In genomic region chr18:13486686-13487085, GRCh38 we compare ENCODE assay signal across 19 cellular contexts.
"Had no signal": no experiment of that assay in that cellular context is flagged by ENCODE, and none has a peak within 500 bp of the region (broad histone marks: within the 10 kb centered on the region; RNA-seq: fewer than 3 reads in every experiment).

No MANE protein-coding gene starts in this region.

- H3K4me1 ChIP-seq: neural progenitor cell, right atrium auricular region, stomach, transverse colon had no signal

- H3K4me3 Mint-ChIP-seq: endodermal cell; naive thymus-derived CD4-positive, alpha-beta T cell; neural progenitor cell had no signal

- H3K9me3 Mint-ChIP-seq: endodermal cell had no signal

- H3K4me2 ChIP-seq: neural progenitor cell had no signal

- H3K36me3 Mint-ChIP-seq: neural progenitor cell had no signal

- DNase-seq: cortex of kidney; endodermal cell; foreskin melanocyte; hippocampal formation; islet precursor cell; mammary epithelial cell; naive thymus-derived CD4-positive, alpha-beta T cell; nucleus accumbens; ovary; small intestine; stimulated activated CD4-positive, alpha-beta T cell treated with anti-CD3 and anti-CD28 coated beads, Interleukin-12 subunit alpha, Interleukin-12 subunit beta, amount 100 ng/mL, for 4 hours; stimulated activated naive CD4-positive, alpha-beta T cell; stomach; substantia nigra; transverse colon had no signal

- H3K27me3 Mint-ChIP-seq: naive thymus-derived CD4-positive, alpha-beta T cell had no signal

- H3K27ac Mint-ChIP-seq: endodermal cell had no signal

- H3K27ac ChIP-seq: neural progenitor cell, ovary, right atrium auricular region, stomach, thoracic aorta, transverse colon had no signal

- H3K36me3 ChIP-seq: neural progenitor cell, ovary, right atrium auricular region, thoracic aorta, transverse colon had no signal

- H3K9me3 ChIP-seq: ovary, right atrium auricular region, stomach, thoracic aorta, transverse colon had no signal

- H3K27me3 ChIP-seq: neural progenitor cell, ovary, right atrium auricular region, stomach, transverse colon had no signal

- H3K4me3 ChIP-seq: neural progenitor cell, ovary, right atrium auricular region, stomach, thoracic aorta, transverse colon had no signal

- H2AFZ ChIP-seq: neural progenitor cell had no signal

- ATAC-seq: left lobe of liver had no signal
